15 cellular contexts compared by ENCODE assay signal in genomic region chr6:15252205-15252604, GRCh38. TPM values are rescaled to one million over a fixed set of nuclear protein-coding genes. Genes with fewer than 3 reads are reported as not detected.
DNase-seq lines count a peak whose midpoint lies in the region; ATAC-seq and TF ChIP-seq lines count a peak whose summit lies in the region.
"Had no signal": no experiment of that assay in that cellular context is flagged by ENCODE, and none has a peak within 500 bp of the region (broad histone marks: within the 10 kb centered on the region; RNA-seq: fewer than 3 reads in every experiment).

No MANE protein-coding gene starts in this region.

- 92% methylated on average over 1 of the region's 2 CpGs for WGBS in mesenchymal stem cell

- H3K23ac ChIP-seq in mesenchymal stem cell (ENCODE audit: low read length in 2 of 2), result no peak overlapping the region

- H2BK120ac ChIP-seq in mesenchymal stem cell (ENCODE audit: low read depth, low read length), result no peak overlapping the region

- H2BK12ac ChIP-seq in mesenchymal stem cell (ENCODE audit: low read length in 2 of 2), result no peak overlapping the region

- H2AK5ac ChIP-seq in mesenchymal stem cell (ENCODE audit: low read length, severe bottlenecking), result no peak overlapping the region

- CTCF ChIA-PET in activated B cell treated with CpG ODN at 0.5 μM for 24 hours (lab: Charles Lee), result interaction anchor here (0.5 to 0.7 kb wide), 2 partner anchors 138 to 169 kb away, joined by 3 read pairs; no protein-coding TSS in a partner anchor

- H3K18ac ChIP-seq in mesenchymal stem cell (ENCODE audit: low read depth in 1 of 2, low read length in 2 of 2), result no peak overlapping the region

- peaks cover 84% of the 10 kb centered on the region for H3K4me1 ChIP-seq in BLaER1
- peaks cover 58% of the 10 kb centered on the region for H3K4me1 ChIP-seq in iPS-20b (ENCODE audit: insufficient read depth, low read length)
- peaks cover 7% of the 10 kb centered on the region for H3K4me1 ChIP-seq in mesenchymal stem cell (ENCODE audit: control insufficient read depth, insufficient read depth, low read depth, low read length)
- H3K4me1 ChIP-seq in tibial artery, result peaks cover 0 to 43% (median 20%) of the 10 kb centered on the region in 4 donors

- H3K27me3 ChIP-seq in BLaER1 (no peaks in the 10 kb centered on the region), GM06990 (replicated peaks; ENCODE audit: control insufficient read depth, insufficient read depth, low read length) (no peaks in the 10 kb centered on the region), iPS-20b (ENCODE audit: insufficient read depth, low read length) (no peaks in the 10 kb centered on the region), mesenchymal stem cell (ENCODE audit: control insufficient read depth in 1 of 2, insufficient read depth in 1 of 2, low read length in 2 of 2) (no peaks in the 10 kb centered on the region), tibial artery (no peaks in the 10 kb centered on the region)

- no peak overlapping the region for H4K8ac ChIP-seq in mesenchymal stem cell (ENCODE audit: low read length)

- H3K4me1 Mint-ChIP-seq in activated B cell treated with CpG ODN at 0.5 μM for 24 hours, result peaks cover 85% of the 10 kb centered on the region

- no peak overlapping the region for H3K14ac ChIP-seq in mesenchymal stem cell (ENCODE audit: low read length in 2 of 2)

- no peaks in the 10 kb centered on the region for H3K27me3 Mint-ChIP-seq in activated B cell treated with CpG ODN at 0.5 μM for 24 hours

- H2AFZ ChIP-seq in mesenchymal stem cell (ENCODE audit: low read depth, low read length), result no peak overlapping the region

- DNase-seq in GM06990 (ENCODE audit: extremely low read depth, insufficient read length), result no peak
- DNase-seq in activated B cell treated with CpG ODN at 0.5 μM for 24 hours, result no peak
- DNase-seq in mesenchymal stem cell, result no peak
- DNase-seq in activated gamma-delta T cell (lab: John Stamatoyannopoulos, UW), result no peak
- DNase-seq in tibial artery, result no peak
- DNase-seq: EL; foreskin melanocyte; GOT3; NCI-H2171; retina; stimulated activated CD4-positive, alpha-beta T cell treated with anti-CD3 and anti-CD28 coated beads, Interleukin-4, amount 100 ng/mL, for 1 hour; stimulated activated naive CD4-positive, alpha-beta T cell treated with Interleukin-2 at 50 U/mL for 16 hours had no signal

- H3K4me3 Mint-ChIP-seq in activated B cell treated with CpG ODN at 0.5 μM for 24 hours, result no peak overlapping the region

- ATAC-seq in activated B cell treated with CpG ODN at 0.5 μM for 24 hours (ENCODE audit: low read depth), result no peak
- ATAC-seq in GM21360 (IDR thresholded peaks at IDR 0.05; ENCODE audit: unreplicated experiment), result no peak

- peak overlapping the region; percentile 84 for H3K27ac Mint-ChIP-seq in activated B cell treated with CpG ODN at 0.5 μM for 24 hours

- no peaks in the 10 kb centered on the region for H3K9me3 ChIP-seq in BLaER1
- H3K9me3 ChIP-seq in iPS-20b (ENCODE audit: insufficient read depth, low read depth, low read length), result no peaks in the 10 kb centered on the region
- no peaks in the 10 kb centered on the region for H3K9me3 ChIP-seq in mesenchymal stem cell (ENCODE audit: control insufficient read depth, low read length)
- no peaks in the 10 kb centered on the region for H3K9me3 ChIP-seq in tibial artery

- H3K9me3 Mint-ChIP-seq in activated B cell treated with CpG ODN at 0.5 μM for 24 hours, result no peaks in the 10 kb centered on the region

- H2BK15ac ChIP-seq in mesenchymal stem cell (ENCODE audit: low read depth, poor library complexity, severe bottlenecking), result no peak overlapping the region

- H4K20me1 ChIP-seq in BLaER1, result peaks cover 93% of the 10 kb centered on the region

- no peaks in the 10 kb centered on the region for H3K36me3 ChIP-seq in BLaER1
- H3K36me3 ChIP-seq in GM06990 (ENCODE audit: control insufficient read depth, insufficient read depth, low read length), result no peaks in the 10 kb centered on the region
- peaks cover 29% of the 10 kb centered on the region for H3K36me3 ChIP-seq in iPS-20b (ENCODE audit: insufficient read depth, low read depth, low read length)
- H3K36me3 ChIP-seq in mesenchymal stem cell (ENCODE audit: control insufficient read depth in 1 of 2, insufficient read depth in 2 of 2, low read depth in 1 of 2, low read length in 2 of 2), result peaks cover 0 to 3% of the 10 kb centered on the region in 2 experiments
- H3K36me3 ChIP-seq in tibial artery, result no peaks in the 10 kb centered on the region

- no peak overlapping the region for H2BK5ac ChIP-seq in mesenchymal stem cell (ENCODE audit: low read depth, low read length, poor library complexity, severe bottlenecking)

- POLR2A ChIA-PET in activated B cell treated with CpG ODN at 0.5 μM for 24 hours (lab: Charles Lee), result no interaction called here

- H3K4me2 ChIP-seq in BLaER1 (peak overlapping the region; percentile 90), mesenchymal stem cell (ENCODE audit: low read length, poor library complexity, severe bottlenecking) (no peak overlapping the region)

- peaks cover 28% of the 10 kb centered on the region for H3K79me1 ChIP-seq in mesenchymal stem cell (replicated peaks; ENCODE audit: low read length, poor library complexity, severe bottlenecking)

- H3K9ac ChIP-seq in BLaER1 (no peak overlapping the region), iPS-20b (ENCODE audit: low read depth, low read length) (no peak overlapping the region), mesenchymal stem cell (ENCODE audit: low read length) (no peak overlapping the region)

- no peak overlapping the region for H3K4ac ChIP-seq in mesenchymal stem cell (ENCODE audit: low read depth in 1 of 2, low read length in 2 of 2)

- intact Hi-C loops in activated B cell treated with CpG ODN at 0.5 μM for 24 hours (cut with micrococcal nuclease) (no loop called here), tibial artery (cut with DNase I; ENCODE audit: low total_unique reads) (no loop called here)

- H3K27ac ChIP-seq in BLaER1 (peak overlapping the region; percentile 60; the same call in 1 of the 2 replicates), iPS-20b (ENCODE audit: low read length) (no peak overlapping the region), mesenchymal stem cell (ENCODE audit: low read length, poor library complexity, severe bottlenecking) (no peak overlapping the region), tibial artery (peak overlapping the region in 1 of 2 donors; percentile 29)

- H3K36me3 Mint-ChIP-seq in activated B cell treated with CpG ODN at 0.5 μM for 24 hours (ENCODE audit: low read depth), result peaks cover 11% of the 10 kb centered on the region

- H4K91ac ChIP-seq in mesenchymal stem cell (ENCODE audit: low read length), result no peak overlapping the region

- H3K4me3 ChIP-seq in BLaER1 (no peak overlapping the region), GM06990 (replicated peaks; ENCODE audit: low read depth, low read length) (peak overlapping the region; percentile 2; the same call in 1 of the 2 replicates), iPS-20b (ENCODE audit: low read length) (peak overlapping the region; percentile 35; the same call in 1 of the 2 replicates), mesenchymal stem cell (ENCODE audit: insufficient read depth in 1 of 2, low read depth in 1 of 2, low read length in 2 of 2) (no peak overlapping the region), tibial artery (no peak overlapping the region)

- TF ChIP-seq CTCF in GM06990 (IDR thresholded peaks at IDR 0.05; ENCODE audit: insufficient read depth, low read length, poor library complexity, severe bottlenecking) (no peak), activated B cell treated with CpG ODN at 0.5 μM for 24 hours (IDR thresholded peaks at IDR 0.05) (no peak), tibial artery (IDR thresholded peaks at IDR 0.05) (no peak)

RNA-seq across cellular contexts. Expression of gene JARID2, which starts 6.3 kb away (rescaled TPM):
- total RNA-seq in activated B cell treated with CpG ODN at 0.5 μM for 24 hours, result 27.0 and 28.5 TPM in 2 replicates
- 10.5 TPM for polyA plus RNA-seq in mesenchymal stem cell (2013, experiment 1 of 2)
- polyA plus RNA-seq in mesenchymal stem cell (2013, experiment 2 of 2), result 9.8 TPM

Comparison
In these comparisons a context has a peak if more than half of its experiments do, and no peak if none do; other contexts are left out.
1. H3K4me3 ChIP-seq: peak in GM06990 (single experiment) and iPS-20b (single experiment); none in BLaER1 (single experiment), mesenchymal stem cell (0 of 2) and tibial artery (0 of 2).